ENCODE assay signal across 9 cellular contexts in genomic region chrY:19076914-19077697, GRCh38.
DNase-seq lines count a peak whose midpoint lies in the region; ATAC-seq and TF ChIP-seq lines count a peak whose summit lies in the region.
"Had no signal": no experiment of that assay in that cellular context is flagged by ENCODE, and none has a peak within 500 bp of the region (broad histone marks: within the 10 kb centered on the region; RNA-seq: fewer than 3 reads in every experiment).

No MANE protein-coding gene starts in this region.

- DNase-seq in activated T-cell treated with anti-CD3 and anti-CD28 coated beads for 24 hours (ENCODE audit: low read depth) (peak; percentile 19), thoracic aorta (ENCODE audit: low spot score) (no peak), progenitor cell of endocrine pancreas (ENCODE audit: low spot score, unreplicated experiment) (no peak), activated gamma-delta T cell (lab: John Stamatoyannopoulos, UW) (no peak), GOT3 (lab: John Stamatoyannopoulos, UW) (no peak)
- DNase-seq in activated T-cell treated with anti-CD3 and anti-CD28 coated beads, Interleukin-2, amount 50 U/mL, for 24 hours: no peak
- peak; percentile 47 for DNase-seq in activated naive CD4-positive, alpha-beta T cell treated with anti-CD3 and anti-CD28 coated beads, Interleukin-2, amount 50 U/mL, for 16 hours
- DNase-seq: CD4-positive, CD25-positive, alpha-beta regulatory T cell had no signal

- no peaks in the 10 kb centered on the region for H3K27me3 ChIP-seq in iPS-20b (ENCODE audit: insufficient read depth, low read length)
- no peaks in the 10 kb centered on the region for H3K27me3 ChIP-seq in thoracic aorta (replicated peaks; ENCODE audit: insufficient read depth)

- no peaks in the 10 kb centered on the region for H3K36me3 Mint-ChIP-seq in activated T-cell treated with anti-CD3 and anti-CD28 coated beads, Interleukin-2, amount 50 U/mL, for 24 hours (ENCODE audit: low read depth)
- H3K36me3 Mint-ChIP-seq in progenitor cell of endocrine pancreas (ENCODE audit: insufficient read depth): no peaks in the 10 kb centered on the region
- H3K36me3 Mint-ChIP-seq: CD4-positive, CD25-positive, alpha-beta regulatory T cell had no signal

- H3K9me3 Mint-ChIP-seq in activated T-cell treated with anti-CD3 and anti-CD28 coated beads, Interleukin-2, amount 50 U/mL, for 24 hours: no peaks in the 10 kb centered on the region
- H3K9me3 Mint-ChIP-seq in progenitor cell of endocrine pancreas (ENCODE audit: low read depth): no peaks in the 10 kb centered on the region
- H3K9me3 Mint-ChIP-seq: CD4-positive, CD25-positive, alpha-beta regulatory T cell had no signal

- H3K9me3 ChIP-seq in iPS-20b (ENCODE audit: insufficient read depth, low read depth, low read length) (no peaks in the 10 kb centered on the region), thoracic aorta (no peaks in the 10 kb centered on the region)

- H3K36me3 ChIP-seq in iPS-20b (ENCODE audit: insufficient read depth, low read depth, low read length): no peaks in the 10 kb centered on the region
- no peaks in the 10 kb centered on the region for H3K36me3 ChIP-seq in thoracic aorta

- H3K9ac ChIP-seq in iPS-20b (ENCODE audit: low read depth, low read length): peak overlapping the region; percentile 63; the same call in 1 of the 2 replicates

- TF ChIP-seq CTCF in thoracic aorta (IDR thresholded peaks at IDR 0.05) (no peak), progenitor cell of endocrine pancreas (IDR thresholded peaks at IDR 0.05; ENCODE audit: unreplicated experiment) (no peak)

- H3K4me3 ChIP-seq in iPS-20b (ENCODE audit: low read length) (peak overlapping the region; percentile 65; the same call in 1 of the 2 replicates), thoracic aorta (peak overlapping the region; percentile 80)

- H3K27ac ChIP-seq in iPS-20b (ENCODE audit: low read length) (no peak overlapping the region), thoracic aorta (peak overlapping the region; percentile 79 to 80)

- peak; percentile 11 for ATAC-seq in thoracic aorta (ENCODE audit: insufficient number of reproducible peaks, low FRiP score, low read depth)

- no peak overlapping the region for H3K27ac Mint-ChIP-seq in activated T-cell treated with anti-CD3 and anti-CD28 coated beads, Interleukin-2, amount 50 U/mL, for 24 hours
- no peak overlapping the region for H3K27ac Mint-ChIP-seq in progenitor cell of endocrine pancreas
- H3K27ac Mint-ChIP-seq: CD4-positive, CD25-positive, alpha-beta regulatory T cell had no signal

- no peaks in the 10 kb centered on the region for H3K4me1 Mint-ChIP-seq in activated T-cell treated with anti-CD3 and anti-CD28 coated beads, Interleukin-2, amount 50 U/mL, for 24 hours (ENCODE audit: low read depth)
- H3K4me1 Mint-ChIP-seq in progenitor cell of endocrine pancreas (ENCODE audit: low read depth): no peaks in the 10 kb centered on the region
- H3K4me1 Mint-ChIP-seq: CD4-positive, CD25-positive, alpha-beta regulatory T cell had no signal

- no peak overlapping the region for H3K4me3 Mint-ChIP-seq in activated T-cell treated with anti-CD3 and anti-CD28 coated beads, Interleukin-2, amount 50 U/mL, for 24 hours
- no peak overlapping the region for H3K4me3 Mint-ChIP-seq in progenitor cell of endocrine pancreas (ENCODE audit: low read depth)
- H3K4me3 Mint-ChIP-seq: CD4-positive, CD25-positive, alpha-beta regulatory T cell had no signal

- peaks cover 9% of the 10 kb centered on the region; the same call in 1 of the 2 replicates for H3K4me1 ChIP-seq in iPS-20b (ENCODE audit: insufficient read depth, low read length)
- no peaks in the 10 kb centered on the region for H3K4me1 ChIP-seq in thoracic aorta (ENCODE audit: control insufficient read depth in 1 of 2, low read depth in 2 of 2)

- no peaks in the 10 kb centered on the region for H3K27me3 Mint-ChIP-seq in activated T-cell treated with anti-CD3 and anti-CD28 coated beads, Interleukin-2, amount 50 U/mL, for 24 hours
- H3K27me3 Mint-ChIP-seq in progenitor cell of endocrine pancreas: no peaks in the 10 kb centered on the region

Comparison
In these comparisons a context has a peak if more than half of its experiments do, and no peak if none do; other contexts are left out.
1. DNase-seq: peak in activated T-cell treated with anti-CD3 and anti-CD28 coated beads for 24 hours (single experiment) and activated naive CD4-positive, alpha-beta T cell treated with anti-CD3 and anti-CD28 coated beads, Interleukin-2, amount 50 U/mL, for 16 hours (single experiment); none in activated T-cell treated with anti-CD3 and anti-CD28 coated beads, Interleukin-2, amount 50 U/mL, for 24 hours (single experiment), thoracic aorta (single experiment), progenitor cell of endocrine pancreas (single experiment), activated gamma-delta T cell (single experiment) and GOT3 (single experiment).